1 cellular context compared by ENCODE assay signal in genomic region chr15:40942865-40943264, GRCh38.
TF ChIP-seq lines count a peak whose summit lies in the region.

No MANE protein-coding gene starts in this region.

TF ChIP-seq in H1, 55 proteins besides CTCF, POLR2A, EP300 and RAD21:
- TF ChIP-seq SRF (IDR thresholded peaks at IDR 0.05; ENCODE audit: low read depth, low read length) (no peak), BRCA1 (IDR thresholded peaks at IDR 0.05; ENCODE audit: low read depth, low read length) (no peak), KDM5A (IDR thresholded peaks at IDR 0.05; ENCODE audit: low read length) (no peak), NANOG (IDR thresholded peaks at IDR 0.05; ENCODE audit: insufficient read depth, low read depth, low read length, poor library complexity, severe bottlenecking) (no peak), FOSL1 (IDR thresholded peaks at IDR 0.05; ENCODE audit: insufficient read depth, low read depth, low read length) (no peak), SIX5 (IDR thresholded peaks at IDR 0.05; ENCODE audit: low read depth, low read length) (no peak), RBBP5 (IDR thresholded peaks at IDR 0.05; ENCODE audit: borderline replicate concordance, low read depth, low read length) (no peak), KDM1A (IDR thresholded peaks at IDR 0.05; ENCODE audit: borderline replicate concordance, low read length) (no peak), TAF1 (IDR thresholded peaks at IDR 0.05; ENCODE audit: low read depth, low read length) (no peak), SP1 (IDR thresholded peaks at IDR 0.05; ENCODE audit: low read depth, low read length) (no peak), JUN (IDR thresholded peaks at IDR 0.05; ENCODE audit: low read depth, low read length) (no peak), CHD1 (IDR thresholded peaks at IDR 0.05; ENCODE audit: low read depth, low read length) (no peak), BCL11A (IDR thresholded peaks at IDR 0.05; ENCODE audit: low read depth in 2 of 2, low read length in 2 of 2) (no peak), SP4 (IDR thresholded peaks at IDR 0.05; ENCODE audit: low read length) (no peak), ATF3 (IDR thresholded peaks at IDR 0.05; ENCODE audit: insufficient read depth, low read depth, low read length) (no peak), TBP (IDR thresholded peaks at IDR 0.05; ENCODE audit: low read depth, low read length) (no peak)
- TF ChIP-seq, protein P1, sequence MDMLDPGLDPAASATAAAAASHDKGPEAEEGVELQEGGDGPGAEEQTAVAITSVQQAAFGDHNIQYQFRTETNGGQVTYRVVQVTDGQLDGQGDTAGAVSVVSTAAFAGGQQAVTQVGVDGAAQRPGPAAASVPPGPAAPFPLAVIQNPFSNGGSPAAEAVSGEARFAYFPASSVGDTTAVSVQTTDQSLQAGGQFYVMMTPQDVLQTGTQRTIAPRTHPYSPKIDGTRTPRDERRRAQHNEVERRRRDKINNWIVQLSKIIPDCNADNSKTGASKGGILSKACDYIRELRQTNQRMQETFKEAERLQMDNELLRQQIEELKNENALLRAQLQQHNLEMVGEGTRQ (IDR thresholded peaks at IDR 0.05; ENCODE audit: low read length): no peak
- TF ChIP-seq, protein P2, sequence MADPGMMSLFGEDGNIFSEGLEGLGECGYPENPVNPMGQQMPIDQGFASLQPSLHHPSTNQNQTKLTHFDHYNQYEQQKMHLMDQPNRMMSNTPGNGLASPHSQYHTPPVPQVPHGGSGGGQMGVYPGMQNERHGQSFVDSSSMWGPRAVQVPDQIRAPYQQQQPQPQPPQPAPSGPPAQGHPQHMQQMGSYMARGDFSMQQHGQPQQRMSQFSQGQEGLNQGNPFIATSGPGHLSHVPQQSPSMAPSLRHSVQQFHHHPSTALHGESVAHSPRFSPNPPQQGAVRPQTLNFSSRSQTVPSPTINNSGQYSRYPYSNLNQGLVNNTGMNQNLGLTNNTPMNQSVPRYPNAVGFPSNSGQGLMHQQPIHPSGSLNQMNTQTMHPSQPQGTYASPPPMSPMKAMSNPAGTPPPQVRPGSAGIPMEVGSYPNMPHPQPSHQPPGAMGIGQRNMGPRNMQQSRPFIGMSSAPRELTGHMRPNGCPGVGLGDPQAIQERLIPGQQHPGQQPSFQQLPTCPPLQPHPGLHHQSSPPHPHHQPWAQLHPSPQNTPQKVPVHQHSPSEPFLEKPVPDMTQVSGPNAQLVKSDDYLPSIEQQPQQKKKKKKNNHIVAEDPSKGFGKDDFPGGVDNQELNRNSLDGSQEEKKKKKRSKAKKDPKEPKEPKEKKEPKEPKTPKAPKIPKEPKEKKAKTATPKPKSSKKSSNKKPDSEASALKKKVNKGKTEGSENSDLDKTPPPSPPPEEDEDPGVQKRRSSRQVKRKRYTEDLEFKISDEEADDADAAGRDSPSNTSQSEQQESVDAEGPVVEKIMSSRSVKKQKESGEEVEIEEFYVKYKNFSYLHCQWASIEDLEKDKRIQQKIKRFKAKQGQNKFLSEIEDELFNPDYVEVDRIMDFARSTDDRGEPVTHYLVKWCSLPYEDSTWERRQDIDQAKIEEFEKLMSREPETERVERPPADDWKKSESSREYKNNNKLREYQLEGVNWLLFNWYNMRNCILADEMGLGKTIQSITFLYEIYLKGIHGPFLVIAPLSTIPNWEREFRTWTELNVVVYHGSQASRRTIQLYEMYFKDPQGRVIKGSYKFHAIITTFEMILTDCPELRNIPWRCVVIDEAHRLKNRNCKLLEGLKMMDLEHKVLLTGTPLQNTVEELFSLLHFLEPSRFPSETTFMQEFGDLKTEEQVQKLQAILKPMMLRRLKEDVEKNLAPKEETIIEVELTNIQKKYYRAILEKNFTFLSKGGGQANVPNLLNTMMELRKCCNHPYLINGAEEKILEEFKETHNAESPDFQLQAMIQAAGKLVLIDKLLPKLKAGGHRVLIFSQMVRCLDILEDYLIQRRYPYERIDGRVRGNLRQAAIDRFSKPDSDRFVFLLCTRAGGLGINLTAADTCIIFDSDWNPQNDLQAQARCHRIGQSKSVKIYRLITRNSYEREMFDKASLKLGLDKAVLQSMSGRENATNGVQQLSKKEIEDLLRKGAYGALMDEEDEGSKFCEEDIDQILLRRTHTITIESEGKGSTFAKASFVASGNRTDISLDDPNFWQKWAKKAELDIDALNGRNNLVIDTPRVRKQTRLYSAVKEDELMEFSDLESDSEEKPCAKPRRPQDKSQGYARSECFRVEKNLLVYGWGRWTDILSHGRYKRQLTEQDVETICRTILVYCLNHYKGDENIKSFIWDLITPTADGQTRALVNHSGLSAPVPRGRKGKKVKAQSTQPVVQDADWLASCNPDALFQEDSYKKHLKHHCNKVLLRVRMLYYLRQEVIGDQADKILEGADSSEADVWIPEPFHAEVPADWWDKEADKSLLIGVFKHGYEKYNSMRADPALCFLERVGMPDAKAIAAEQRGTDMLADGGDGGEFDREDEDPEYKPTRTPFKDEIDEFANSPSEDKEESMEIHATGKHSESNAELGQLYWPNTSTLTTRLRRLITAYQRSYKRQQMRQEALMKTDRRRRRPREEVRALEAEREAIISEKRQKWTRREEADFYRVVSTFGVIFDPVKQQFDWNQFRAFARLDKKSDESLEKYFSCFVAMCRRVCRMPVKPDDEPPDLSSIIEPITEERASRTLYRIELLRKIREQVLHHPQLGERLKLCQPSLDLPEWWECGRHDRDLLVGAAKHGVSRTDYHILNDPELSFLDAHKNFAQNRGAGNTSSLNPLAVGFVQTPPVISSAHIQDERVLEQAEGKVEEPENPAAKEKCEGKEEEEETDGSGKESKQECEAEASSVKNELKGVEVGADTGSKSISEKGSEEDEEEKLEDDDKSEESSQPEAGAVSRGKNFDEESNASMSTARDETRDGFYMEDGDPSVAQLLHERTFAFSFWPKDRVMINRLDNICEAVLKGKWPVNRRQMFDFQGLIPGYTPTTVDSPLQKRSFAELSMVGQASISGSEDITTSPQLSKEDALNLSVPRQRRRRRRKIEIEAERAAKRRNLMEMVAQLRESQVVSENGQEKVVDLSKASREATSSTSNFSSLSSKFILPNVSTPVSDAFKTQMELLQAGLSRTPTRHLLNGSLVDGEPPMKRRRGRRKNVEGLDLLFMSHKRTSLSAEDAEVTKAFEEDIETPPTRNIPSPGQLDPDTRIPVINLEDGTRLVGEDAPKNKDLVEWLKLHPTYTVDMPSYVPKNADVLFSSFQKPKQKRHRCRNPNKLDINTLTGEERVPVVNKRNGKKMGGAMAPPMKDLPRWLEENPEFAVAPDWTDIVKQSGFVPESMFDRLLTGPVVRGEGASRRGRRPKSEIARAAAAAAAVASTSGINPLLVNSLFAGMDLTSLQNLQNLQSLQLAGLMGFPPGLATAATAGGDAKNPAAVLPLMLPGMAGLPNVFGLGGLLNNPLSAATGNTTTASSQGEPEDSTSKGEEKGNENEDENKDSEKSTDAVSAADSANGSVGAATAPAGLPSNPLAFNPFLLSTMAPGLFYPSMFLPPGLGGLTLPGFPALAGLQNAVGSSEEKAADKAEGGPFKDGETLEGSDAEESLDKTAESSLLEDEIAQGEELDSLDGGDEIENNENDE (IDR thresholded peaks at IDR 0.05; ENCODE audit: insufficient replicate concordance, low read length): no peak
- TF ChIP-seq, protein P3, sequence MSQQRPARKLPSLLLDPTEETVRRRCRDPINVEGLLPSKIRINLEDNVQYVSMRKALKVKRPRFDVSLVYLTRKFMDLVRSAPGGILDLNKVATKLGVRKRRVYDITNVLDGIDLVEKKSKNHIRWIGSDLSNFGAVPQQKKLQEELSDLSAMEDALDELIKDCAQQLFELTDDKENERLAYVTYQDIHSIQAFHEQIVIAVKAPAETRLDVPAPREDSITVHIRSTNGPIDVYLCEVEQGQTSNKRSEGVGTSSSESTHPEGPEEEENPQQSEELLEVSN (IDR thresholded peaks at IDR 0.05): no peak
TF ChIP-seq in H1: peak in this region for 0.
